In the genomic region with DNA sequence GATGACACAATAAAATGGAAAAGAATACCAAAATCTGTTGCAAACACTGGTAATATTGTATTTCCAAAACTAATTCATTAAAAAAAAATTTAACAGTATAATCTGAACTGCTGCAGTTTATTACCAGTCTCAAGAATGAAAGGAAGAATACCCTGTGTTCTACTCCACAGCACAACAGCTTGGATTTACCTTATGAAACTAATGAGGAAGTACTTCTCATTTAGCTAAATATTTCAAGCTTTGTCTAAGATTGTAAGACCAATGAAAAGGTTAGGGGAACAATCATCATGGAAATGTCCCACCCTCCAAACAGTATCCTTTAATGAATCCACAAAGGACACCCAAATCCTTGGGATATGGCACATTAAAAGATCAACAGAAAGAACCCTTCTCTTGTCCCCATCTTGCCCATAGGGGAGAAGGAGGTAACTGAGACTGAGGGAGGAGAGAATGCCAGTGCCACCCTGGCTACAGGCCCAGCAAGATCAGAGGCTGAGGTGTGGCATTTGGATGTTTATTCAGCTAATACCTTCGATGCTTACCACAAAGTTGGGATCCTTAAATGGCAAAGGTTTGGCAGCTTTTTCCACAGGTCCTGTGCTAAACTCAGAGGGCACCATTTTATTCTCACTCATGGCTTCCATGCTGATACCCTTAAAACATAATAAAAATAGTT, we compare ENCODE assay signal across 1 cellular context.
TF ChIP-seq lines count a peak whose summit lies in the region.

No MANE protein-coding gene starts in this region.

TF ChIP-seq in HepG2, 621 proteins besides CTCF, POLR2A, EP300 and RAD21 (continued from another document):
- TF ChIP-seq ZBTB20 (CRISPR knock-in tag; IDR thresholded peaks at IDR 0.05; ENCODE audit: borderline replicate concordance, low read depth) (no peak), FOXM1 (CRISPR knock-in tag; IDR thresholded peaks at IDR 0.05) (no peak), ZNF501 (CRISPR knock-in tag; IDR thresholded peaks at IDR 0.05) (no peak), ZNF713 (CRISPR knock-in tag; IDR thresholded peaks at IDR 0.05) (no peak), KLF15 (CRISPR knock-in tag; IDR thresholded peaks at IDR 0.05; ENCODE audit: borderline replicate concordance) (no peak)
- TF ChIP-seq, protein P1, sequence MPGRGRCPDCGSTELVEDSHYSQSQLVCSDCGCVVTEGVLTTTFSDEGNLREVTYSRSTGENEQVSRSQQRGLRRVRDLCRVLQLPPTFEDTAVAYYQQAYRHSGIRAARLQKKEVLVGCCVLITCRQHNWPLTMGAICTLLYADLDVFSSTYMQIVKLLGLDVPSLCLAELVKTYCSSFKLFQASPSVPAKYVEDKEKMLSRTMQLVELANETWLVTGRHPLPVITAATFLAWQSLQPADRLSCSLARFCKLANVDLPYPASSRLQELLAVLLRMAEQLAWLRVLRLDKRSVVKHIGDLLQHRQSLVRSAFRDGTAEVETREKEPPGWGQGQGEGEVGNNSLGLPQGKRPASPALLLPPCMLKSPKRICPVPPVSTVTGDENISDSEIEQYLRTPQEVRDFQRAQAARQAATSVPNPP (CRISPR knock-in tag; IDR thresholded peaks at IDR 0.05) = no peak
- TF ChIP-seq, protein P2, sequence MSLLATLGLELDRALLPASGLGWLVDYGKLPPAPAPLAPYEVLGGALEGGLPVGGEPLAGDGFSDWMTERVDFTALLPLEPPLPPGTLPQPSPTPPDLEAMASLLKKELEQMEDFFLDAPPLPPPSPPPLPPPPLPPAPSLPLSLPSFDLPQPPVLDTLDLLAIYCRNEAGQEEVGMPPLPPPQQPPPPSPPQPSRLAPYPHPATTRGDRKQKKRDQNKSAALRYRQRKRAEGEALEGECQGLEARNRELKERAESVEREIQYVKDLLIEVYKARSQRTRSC (CRISPR knock-in tag; IDR thresholded peaks at IDR 0.05; ENCODE audit: low read depth) = no peak
